Comparison of ENCODE assay signal across 10 cellular contexts in the genomic region with DNA sequence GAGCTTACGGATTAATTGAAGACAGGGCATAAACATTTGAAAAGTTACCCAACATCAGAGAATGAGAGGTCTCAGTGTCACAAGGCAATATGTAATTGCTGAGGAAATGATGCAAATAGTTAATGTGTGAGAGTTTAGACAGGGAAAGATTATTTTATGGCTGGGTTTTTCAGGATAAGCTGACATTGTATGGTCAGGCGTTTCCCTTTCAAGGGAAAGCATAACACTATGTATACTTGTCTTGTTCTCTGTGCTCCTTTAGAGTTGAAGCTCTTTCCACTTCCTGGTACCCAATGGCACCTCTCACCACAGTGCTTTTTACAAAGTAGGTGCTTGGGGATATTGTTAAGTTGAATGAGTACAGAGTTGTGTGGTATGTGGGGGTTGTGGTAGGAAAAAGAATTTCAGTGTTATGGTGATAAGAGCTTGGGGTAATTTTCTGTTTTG. TPM values are rescaled to one million over a fixed set of nuclear protein-coding genes. Genes with fewer than 3 reads are reported as not detected.
A peak's percentile ranks its signal among the peaks of the same experiment; 100 is the strongest.
DNase-seq lines count a peak whose midpoint lies in the region; ATAC-seq and FAIRE-seq lines count a peak whose summit lies in the region.
"Had no signal": no experiment of that assay in that cellular context is flagged by ENCODE, and none has a peak within 500 bp of the region (broad histone marks: within the 10 kb centered on the region; RNA-seq: fewer than 3 reads in every experiment).

No MANE protein-coding gene starts in this region.

- intact Hi-C loops in activated CD4-positive, alpha-beta T cell treated with anti-CD3 and anti-CD28 coated beads for 36 hours (cut with DNase I, micrococcal nuclease) = loop anchor here (1.0 to 10.0 kb wide), 2 partner anchors 11 to 373 kb away; no protein-coding TSS in a partner anchor

- POLR2A ChIA-PET in activated CD4-positive, alpha-beta T cell treated with anti-CD3 and anti-CD28 coated beads for 36 hours (lab: Charles Lee) = interaction anchor here (0.6 to 1.1 kb wide), 4 partner anchors 12 to 16 kb away, joined by 3 to 4 read pairs (median 4); no protein-coding TSS in a partner anchor

- peak; percentile 44 for DNase-seq in activated CD4-positive, alpha-beta T cell treated with anti-CD3 and anti-CD28 coated beads for 36 hours
- DNase-seq in activated CD4-positive, alpha-beta T cell treated with anti-CD3 and anti-CD28 coated beads, Interleukin-2, amount 50 U/mL, for 48 hours = no peak
- DNase-seq in fibroblast of the conjunctiva (ENCODE audit: low read depth) (peak; percentile 14), substantia nigra (lab: John Stamatoyannopoulos, UW) (no peak), GF-D8 (lab: John Stamatoyannopoulos, UW) (no peak), RCC 7860 (ENCODE audit: low spot score) (no peak)
- DNase-seq: Kasumi-1 had no signal

- H3K27ac ChIP-seq in substantia nigra (ENCODE audit: low read depth, low read length, poor library complexity, severe bottlenecking) = peak overlapping the region; percentile 11

- peak overlapping the region; percentile 33 for H3K4me3 Mint-ChIP-seq in activated CD4-positive, alpha-beta T cell treated with anti-CD3 and anti-CD28 coated beads for 36 hours
- peak overlapping the region; percentile 33 for H3K4me3 Mint-ChIP-seq in T-helper 1 cell treated with Interleukin-12 subunit alpha and Interleukin-12 subunit beta and Interleukin-4 antibody, amounts not matched to agents 30 μg/mL and 1 μg/mL, for 36 hours

- CTCF ChIA-PET in activated CD4-positive, alpha-beta T cell treated with anti-CD3 and anti-CD28 coated beads for 36 hours (lab: Charles Lee) = interaction anchor here (0.9 to 2.0 kb wide), 5 partner anchors 8 to 74 kb away, joined by 3 to 7 read pairs (median 3); partner anchors contain the start of gene IQGAP1

- peaks cover 6% of the 10 kb centered on the region for H3K9me3 Mint-ChIP-seq in activated CD4-positive, alpha-beta T cell treated with anti-CD3 and anti-CD28 coated beads for 36 hours (ENCODE audit: low read depth)
- peaks cover 3% of the 10 kb centered on the region for H3K9me3 Mint-ChIP-seq in T-helper 1 cell treated with Interleukin-12 subunit alpha and Interleukin-12 subunit beta and Interleukin-4 antibody, amounts not matched to agents 30 μg/mL and 1 μg/mL, for 36 hours

- ATAC-seq in activated CD4-positive, alpha-beta T cell treated with anti-CD3 and anti-CD28 coated beads for 36 hours = peak; percentile 94
- ATAC-seq in GM19467 (IDR thresholded peaks at IDR 0.05; ENCODE audit: unreplicated experiment) = no peak

- peaks cover 32% of the 10 kb centered on the region for H3K36me3 Mint-ChIP-seq in activated CD4-positive, alpha-beta T cell treated with anti-CD3 and anti-CD28 coated beads for 36 hours (ENCODE audit: low read depth)
- H3K36me3 Mint-ChIP-seq in T-helper 1 cell treated with Interleukin-12 subunit alpha and Interleukin-12 subunit beta and Interleukin-4 antibody, amounts not matched to agents 30 μg/mL and 1 μg/mL, for 36 hours (ENCODE audit: low read depth) = peaks cover 29% of the 10 kb centered on the region

- no peak for FAIRE-seq in RCC 7860 (lab: Jason Lieb, UNC)
- FAIRE-seq: endometrium had no signal

- peaks cover 80% of the 10 kb centered on the region for H3K4me1 Mint-ChIP-seq in activated CD4-positive, alpha-beta T cell treated with anti-CD3 and anti-CD28 coated beads for 36 hours
- H3K4me1 Mint-ChIP-seq in T-helper 1 cell treated with Interleukin-12 subunit alpha and Interleukin-12 subunit beta and Interleukin-4 antibody, amounts not matched to agents 30 μg/mL and 1 μg/mL, for 36 hours (ENCODE audit: low read depth) = peaks cover 52% of the 10 kb centered on the region

- peak overlapping the region; percentile 73 for H3K27ac Mint-ChIP-seq in activated CD4-positive, alpha-beta T cell treated with anti-CD3 and anti-CD28 coated beads for 36 hours
- peak overlapping the region; percentile 58 for H3K27ac Mint-ChIP-seq in T-helper 1 cell treated with Interleukin-12 subunit alpha and Interleukin-12 subunit beta and Interleukin-4 antibody, amounts not matched to agents 30 μg/mL and 1 μg/mL, for 36 hours

- H3K27me3 Mint-ChIP-seq in activated CD4-positive, alpha-beta T cell treated with anti-CD3 and anti-CD28 coated beads for 36 hours = no peaks in the 10 kb centered on the region
- H3K27me3 Mint-ChIP-seq in T-helper 1 cell treated with Interleukin-12 subunit alpha and Interleukin-12 subunit beta and Interleukin-4 antibody, amounts not matched to agents 30 μg/mL and 1 μg/mL, for 36 hours (ENCODE audit: low read depth) = no peaks in the 10 kb centered on the region

RNA-seq across cellular contexts. Expression of gene IQGAP1, which starts 19.9 kb away (rescaled TPM):
- 100 to 1,000 TPM; 181 to 334 TPM for total RNA-seq in activated CD4-positive, alpha-beta T cell treated with anti-CD3 and anti-CD28 coated beads for 36 hours

RNA-seq across cellular contexts. Expression of gene ZNF774, which starts 55.8 kb away (rescaled TPM):
- 1 to 10 TPM; 1.5 to 2.0 TPM for total RNA-seq in activated CD4-positive, alpha-beta T cell treated with anti-CD3 and anti-CD28 coated beads for 36 hours

Comparison
In these comparisons a context has a peak if more than half of its experiments do, and no peak if none do; other contexts are left out.
1. DNase-seq: peak in activated CD4-positive, alpha-beta T cell treated with anti-CD3 and anti-CD28 coated beads for 36 hours (single experiment) and fibroblast of the conjunctiva (single experiment); none in activated CD4-positive, alpha-beta T cell treated with anti-CD3 and anti-CD28 coated beads, Interleukin-2, amount 50 U/mL, for 48 hours (0 of 2), substantia nigra (0 of 49), GF-D8 (single experiment) and RCC 7860 (single experiment).